ENCODE assay signal across 26 cellular contexts in genomic region chr6:35265523-35265922, GRCh38. TPM values are rescaled to one million over a fixed set of nuclear protein-coding genes. Genes with fewer than 3 reads are reported as not detected.
"Had no signal": no experiment of that assay in that cellular context is flagged by ENCODE, and none has a peak within 500 bp of the region (broad histone marks: within the 10 kb centered on the region; RNA-seq: fewer than 3 reads in every experiment).

No MANE protein-coding gene starts in this region.

- H3K9me3 Mint-ChIP-seq: activated CD4-positive, alpha-beta memory T cell treated with anti-CD3 and anti-CD28 coated beads, Interleukin-2, amount 10 ng/mL, durations not matched to agents 7 days and 5 days; activated CD4-positive, alpha-beta T cell treated with anti-CD3 and anti-CD28 coated beads, Interleukin-2, amount 10 ng/mL, durations not matched to agents 7 days and 5 days; activated naive CD8-positive, alpha-beta T cell treated with anti-CD3 and anti-CD28 coated beads, Interleukin-2, amount 10 ng/mL, durations not matched to agents 7 days and 5 days; activated T-helper 2 cell treated with anti-CD3 and anti-CD28 coated beads, Interferon-gamma antibody, Interleukin-2, Interleukin-4, amounts not matched to agents 10 μg/mL and 5 μg/mL and 100 μg/mL, durations not matched to agents 14 hours and 24 hours and 36 hours; endodermal cell; naive thymus-derived CD4-positive, alpha-beta T cell; neural crest cell had no signal

- H3K4me3 Mint-ChIP-seq: activated CD4-positive, alpha-beta memory T cell treated with anti-CD3 and anti-CD28 coated beads, Interleukin-2, amount 10 ng/mL, durations not matched to agents 7 days and 5 days; activated CD4-positive, alpha-beta T cell treated with anti-CD3 and anti-CD28 coated beads, Interleukin-2, amount 10 ng/mL, durations not matched to agents 7 days and 5 days; activated naive CD8-positive, alpha-beta T cell treated with anti-CD3 and anti-CD28 coated beads, Interleukin-2, amount 10 ng/mL, durations not matched to agents 7 days and 5 days; brain; endodermal cell; naive thymus-derived CD4-positive, alpha-beta T cell; neural crest cell had no signal

- H3K4me1 ChIP-seq: foreskin keratinocyte had no signal

- H3K4me3 ChIP-seq: ascending aorta, pancreas, prostate gland, testis, transverse colon had no signal

- H3K27me3 Mint-ChIP-seq: activated CD4-positive, alpha-beta memory T cell treated with anti-CD3 and anti-CD28 coated beads, Interleukin-2, amount 10 ng/mL, durations not matched to agents 7 days and 5 days; activated CD4-positive, alpha-beta T cell treated with anti-CD3 and anti-CD28 coated beads, Interleukin-2, amount 10 ng/mL, durations not matched to agents 7 days and 5 days; activated naive CD8-positive, alpha-beta T cell treated with anti-CD3 and anti-CD28 coated beads, Interleukin-2, amount 10 ng/mL, durations not matched to agents 7 days and 5 days; brain; naive thymus-derived CD4-positive, alpha-beta T cell had no signal

- H3K9me3 ChIP-seq: ascending aorta, pancreas, prostate gland, testis, transverse colon had no signal

- H3K36me3 ChIP-seq: ascending aorta, pancreas, prostate gland, transverse colon had no signal

- H3K27ac Mint-ChIP-seq: activated CD4-positive, alpha-beta memory T cell treated with anti-CD3 and anti-CD28 coated beads, Interleukin-2, amount 10 ng/mL, durations not matched to agents 7 days and 5 days; activated CD4-positive, alpha-beta T cell treated with anti-CD3 and anti-CD28 coated beads, Interleukin-2, amount 10 ng/mL, durations not matched to agents 7 days and 5 days; activated naive CD8-positive, alpha-beta T cell treated with anti-CD3 and anti-CD28 coated beads, Interleukin-2, amount 10 ng/mL, durations not matched to agents 7 days and 5 days; activated T-helper 2 cell treated with anti-CD3 and anti-CD28 coated beads, Interferon-gamma antibody, Interleukin-2, Interleukin-4, amounts not matched to agents 10 μg/mL and 5 μg/mL and 100 μg/mL, durations not matched to agents 14 hours and 24 hours and 36 hours; brain; endodermal cell had no signal

- H3K27me3 ChIP-seq: ascending aorta, foreskin keratinocyte, pancreas, testis, transverse colon had no signal

- H3K27ac ChIP-seq: ascending aorta, foreskin keratinocyte, pancreas, prostate gland, testis, transverse colon, VCaP had no signal

- DNase-seq: activated CD4-positive, alpha-beta memory T cell treated with anti-CD3 and anti-CD28 coated beads, Interleukin-2, amount 10 ng/mL, durations not matched to agents 7 days and 5 days; activated CD4-positive, alpha-beta T cell treated with anti-CD3 and anti-CD28 coated beads, Interleukin-2, amount 10 ng/mL, durations not matched to agents 7 days and 5 days; activated naive CD4-positive, alpha-beta T cell treated with Interleukin-2 at 50 U/mL for 16 hours; activated naive CD8-positive, alpha-beta T cell treated with anti-CD3 and anti-CD28 coated beads, Interleukin-2, amount 10 ng/mL, durations not matched to agents 7 days and 5 days; activated T-cell treated with anti-CD3 and anti-CD28 coated beads, Interleukin-2, amount 50 U/mL, for 48 hours; endodermal cell; islet precursor cell; naive thymus-derived CD4-positive, alpha-beta T cell; nucleus accumbens; pancreas; stimulated activated CD4-positive, alpha-beta T cell treated with anti-CD3 and anti-CD28 coated beads, Interleukin-15, amount 100 ng/mL, for 24 hours; stimulated activated CD4-positive, alpha-beta T cell treated with anti-CD3 and anti-CD28 coated beads, Interleukin-2, amount 100 ng/mL, for 24 hours; stimulated activated naive CD8-positive, alpha-beta T cell treated with anti-CD3 and anti-CD28 coated beads, Interleukin-15, Interleukin-2, amounts not matched to agents 100 U/mL and 50 U/mL, for 24 hours; T-helper 9 cell; testis; transverse colon had no signal

- ATAC-seq: activated CD4-positive, CD25-positive, alpha-beta regulatory T cell treated with anti-CD3 and anti-CD28 coated beads, Interleukin-2, amount 50 U/mL, for 24 hours; esophagus mucosa; foreskin keratinocyte; naive thymus-derived CD4-positive, alpha-beta T cell; pancreas; stimulated activated naive CD8-positive, alpha-beta T cell treated with anti-CD3 and anti-CD28 coated beads, Interleukin-15, Interleukin-2, amounts not matched to agents 100 U/mL and 50 U/mL, for 24 hours had no signal

RNA-seq across cellular contexts. Expression of gene SCUBE3, which starts 51.8 kb away (rescaled TPM):
- total RNA-seq: activated CD4-positive, alpha-beta memory T cell treated with anti-CD3 and anti-CD28 coated beads, Interleukin-2, amount 10 ng/mL, durations not matched to agents 7 days and 5 days; activated CD4-positive, alpha-beta T cell treated with anti-CD3 and anti-CD28 coated beads, Interleukin-2, amount 10 ng/mL, durations not matched to agents 7 days and 5 days; activated T-helper 2 cell treated with anti-CD3 and anti-CD28 coated beads, Interferon-gamma antibody, Interleukin-2, Interleukin-4, amounts not matched to agents 10 μg/mL and 5 μg/mL and 100 μg/mL, durations not matched to agents 14 hours and 24 hours and 36 hours; foreskin keratinocyte; naive thymus-derived CD4-positive, alpha-beta T cell; T-helper 1 cell treated with Interleukin-12 subunit alpha and Interleukin-12 subunit beta and Interleukin-4 antibody, amounts not matched to agents 30 ng/mL and 1 ng/mL, for 36 hours had no signal
